Comparison of ENCODE assay signal across 8 cellular contexts in the genomic region with DNA sequence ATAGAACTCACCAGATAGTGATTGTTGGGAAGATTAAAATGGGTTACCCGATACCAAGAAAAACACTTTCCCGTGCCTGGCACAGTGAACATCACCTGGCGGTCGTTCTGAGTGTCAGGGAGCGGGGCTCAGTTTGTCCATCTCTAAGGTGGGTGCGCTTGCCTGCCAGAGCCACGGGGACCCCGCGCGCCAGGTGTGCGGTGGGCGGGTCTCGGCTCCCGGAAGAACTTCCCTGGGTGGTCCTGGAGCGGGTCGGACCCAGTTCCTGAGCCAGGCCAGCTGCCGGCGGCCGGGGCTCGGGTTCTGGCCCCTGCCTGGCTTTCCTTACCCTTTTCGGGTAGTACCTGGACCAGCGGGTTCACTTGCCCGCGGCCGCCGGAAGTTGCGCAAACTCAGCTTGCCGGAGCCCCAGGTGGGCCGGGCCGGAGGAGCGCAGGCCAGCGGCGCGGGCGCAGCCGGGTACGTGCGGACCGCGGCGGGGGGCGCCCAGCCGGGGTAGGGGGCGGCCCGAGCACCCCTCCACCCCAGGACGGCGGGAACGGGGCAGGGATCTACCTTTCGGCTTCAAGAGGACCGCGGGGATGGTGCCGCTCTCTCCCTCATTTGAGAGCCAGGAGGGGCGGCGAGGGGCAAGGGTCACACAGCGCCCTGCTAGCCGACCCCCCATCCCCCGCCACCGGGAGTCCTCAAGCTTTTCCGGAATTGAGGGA. TPM values are rescaled to one million over a fixed set of nuclear protein-coding genes. Genes with fewer than 3 reads are reported as not detected.
DNase-seq lines count a peak whose midpoint lies in the region; ATAC-seq, FAIRE-seq and TF ChIP-seq lines count a peak whose summit lies in the region.

No MANE protein-coding gene starts in this region.

- H3K9me3 Mint-ChIP-seq in T-cell (no peaks in the 10 kb centered on the region), progenitor cell of endocrine pancreas (ENCODE audit: low read depth) (peaks cover 4% of the 10 kb centered on the region)

- H3K36me3 Mint-ChIP-seq in T-cell (peaks cover 4% of the 10 kb centered on the region), progenitor cell of endocrine pancreas (ENCODE audit: insufficient read depth) (peaks cover 3% of the 10 kb centered on the region)

- no peak overlapping the region for H3K27ac Mint-ChIP-seq in T-cell
- peak overlapping the region; percentile 52 for H3K27ac Mint-ChIP-seq in progenitor cell of endocrine pancreas

- no peak for TF ChIP-seq POLR2A in H54 (IDR thresholded peaks at IDR 0.05; ENCODE audit: low read depth, low read length)

- peak overlapping the region; percentile 33 for H3K4me3 ChIP-seq in GM12865 (ENCODE audit: low read depth, low read length)
- peak overlapping the region; percentile 47 for H3K4me3 ChIP-seq in fibroblast of pulmonary artery (replicated peaks; ENCODE audit: low read depth, low read length)

- POLR2A ChIA-PET in T-cell (lab: Charles Lee) = no interaction called here

- ATAC-seq in T-cell (replicated peaks in 1 of 4) (no peak), GM18909 (IDR thresholded peaks at IDR 0.05; ENCODE audit: poor library complexity, unreplicated experiment) (no peak)

- TF ChIP-seq CTCF in GM12865 (IDR thresholded peaks at IDR 0.05; ENCODE audit: insufficient read depth, low read depth, low read length, missing control alignments) (no peak), fibroblast of pulmonary artery (IDR thresholded peaks at IDR 0.05; ENCODE audit: low read length, missing control alignments) (no peak), progenitor cell of endocrine pancreas (IDR thresholded peaks at IDR 0.05; ENCODE audit: unreplicated experiment) (no peak)

- CTCF ChIA-PET in T-cell (lab: Charles Lee) = no interaction called here

- FAIRE-seq in H54 (lab: Jason Lieb, UNC) = no peak

- H3K4me1 Mint-ChIP-seq in T-cell (peaks cover 52 to 57% (median 54%) of the 10 kb centered on the region in 3 donors), progenitor cell of endocrine pancreas (ENCODE audit: low read depth) (peaks cover 10% of the 10 kb centered on the region)

- H3K27me3 Mint-ChIP-seq in T-cell (no peaks in the 10 kb centered on the region), progenitor cell of endocrine pancreas (peaks cover 3% of the 10 kb centered on the region)

- no peak for DNase-seq in GM12865 (ENCODE audit: low read depth)
- DNase-seq in T-cell = peak in 3 of 34 experiments; percentile 25 to 38 (median 28)
- DNase-seq in fibroblast of pulmonary artery (ENCODE audit: low read depth) = no peak
- DNase-seq in progenitor cell of endocrine pancreas (ENCODE audit: low spot score, unreplicated experiment) = peak; percentile 43
- no peak for DNase-seq in H54 (ENCODE audit: insufficient read length, low spot score)
- DNase-seq in SW480 (ENCODE audit: low spot score) = no peak
- no peak for DNase-seq in Kasumi-1 (lab: John Stamatoyannopoulos, UW)

- H3K4me3 Mint-ChIP-seq in T-cell (peak overlapping the region; percentile 63 to 72 (median 67)), progenitor cell of endocrine pancreas (ENCODE audit: low read depth) (peak overlapping the region; percentile 83)

RNA-seq across cellular contexts. Expression of a gene that starts 7.5 kb away (rescaled TPM):
- total RNA-seq in T-cell (10 to 100 TPM; 12.7 to 27.9 (median 26.9) TPM), progenitor cell of endocrine pancreas (17.4 and 17.9 TPM in 2 replicates)
